In the genomic region with DNA sequence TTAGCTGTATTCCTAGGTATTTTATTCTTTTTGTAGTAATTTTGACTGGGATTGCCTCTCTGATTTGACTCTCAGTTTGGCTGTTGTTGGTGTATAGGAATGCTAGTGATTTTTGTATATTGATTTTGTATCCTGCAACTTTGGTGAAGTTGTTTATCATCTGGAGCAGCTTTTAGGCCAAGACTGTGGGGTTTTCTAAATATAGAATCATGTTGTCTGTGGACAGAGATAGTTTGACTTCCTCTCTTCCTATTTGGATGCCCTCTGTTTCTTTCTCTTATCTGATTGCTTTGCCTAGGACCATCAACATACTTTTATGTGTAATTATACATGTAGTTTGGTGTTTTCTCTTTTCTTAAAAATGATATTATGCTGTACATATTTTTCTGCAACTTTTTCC, we compare ENCODE assay signal across 1 cellular context.
TF ChIP-seq lines count a peak whose summit lies in the region.

No MANE protein-coding gene starts in this region.

TF ChIP-seq in K562, 482 proteins besides CTCF, POLR2A, EP300 and RAD21 (continued from another document and continues in another):
- TF ChIP-seq, protein P1, sequence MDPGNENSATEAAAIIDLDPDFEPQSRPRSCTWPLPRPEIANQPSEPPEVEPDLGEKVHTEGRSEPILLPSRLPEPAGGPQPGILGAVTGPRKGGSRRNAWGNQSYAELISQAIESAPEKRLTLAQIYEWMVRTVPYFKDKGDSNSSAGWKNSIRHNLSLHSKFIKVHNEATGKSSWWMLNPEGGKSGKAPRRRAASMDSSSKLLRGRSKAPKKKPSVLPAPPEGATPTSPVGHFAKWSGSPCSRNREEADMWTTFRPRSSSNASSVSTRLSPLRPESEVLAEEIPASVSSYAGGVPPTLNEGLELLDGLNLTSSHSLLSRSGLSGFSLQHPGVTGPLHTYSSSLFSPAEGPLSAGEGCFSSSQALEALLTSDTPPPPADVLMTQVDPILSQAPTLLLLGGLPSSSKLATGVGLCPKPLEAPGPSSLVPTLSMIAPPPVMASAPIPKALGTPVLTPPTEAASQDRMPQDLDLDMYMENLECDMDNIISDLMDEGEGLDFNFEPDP (CRISPR knock-in tag; IDR thresholded peaks at IDR 0.05) = no peak
- TF ChIP-seq, protein P2, sequence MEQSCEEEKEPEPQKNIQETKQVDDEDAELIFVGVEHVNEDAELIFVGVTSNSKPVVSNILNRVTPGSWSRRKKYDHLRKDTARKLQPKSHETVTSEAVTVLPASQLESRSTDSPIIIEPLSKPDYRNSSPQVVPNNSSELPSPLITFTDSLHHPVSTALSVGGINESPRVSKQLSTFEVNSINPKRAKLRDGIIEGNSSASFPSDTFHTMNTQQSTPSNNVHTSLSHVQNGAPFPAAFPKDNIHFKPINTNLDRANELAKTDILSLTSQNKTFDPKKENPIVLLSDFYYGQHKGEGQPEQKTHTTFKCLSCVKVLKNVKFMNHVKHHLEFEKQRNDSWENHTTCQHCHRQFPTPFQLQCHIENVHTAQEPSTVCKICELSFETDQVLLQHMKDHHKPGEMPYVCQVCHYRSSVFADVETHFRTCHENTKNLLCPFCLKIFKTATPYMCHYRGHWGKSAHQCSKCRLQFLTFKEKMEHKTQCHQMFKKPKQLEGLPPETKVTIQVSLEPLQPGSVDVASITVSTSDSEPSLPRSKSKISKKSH (CRISPR knock-in tag; IDR thresholded peaks at IDR 0.05) = no peak
- TF ChIP-seq GABPB1 (CRISPR knock-in tag; IDR thresholded peaks at IDR 0.05) = no peak
- no peak for TF ChIP-seq ZNF232 (CRISPR knock-in tag; IDR thresholded peaks at IDR 0.05)
- TF ChIP-seq ATF1 (CRISPR knock-in tag; IDR thresholded peaks at IDR 0.05) = no peak
- no peak for TF ChIP-seq ATF1 (tag; IDR thresholded peaks at IDR 0.05)
- TF ChIP-seq CREBBP (IDR thresholded peaks at IDR 0.05; ENCODE audit: low read depth, low read length) = no peak
- TF ChIP-seq, protein P3, sequence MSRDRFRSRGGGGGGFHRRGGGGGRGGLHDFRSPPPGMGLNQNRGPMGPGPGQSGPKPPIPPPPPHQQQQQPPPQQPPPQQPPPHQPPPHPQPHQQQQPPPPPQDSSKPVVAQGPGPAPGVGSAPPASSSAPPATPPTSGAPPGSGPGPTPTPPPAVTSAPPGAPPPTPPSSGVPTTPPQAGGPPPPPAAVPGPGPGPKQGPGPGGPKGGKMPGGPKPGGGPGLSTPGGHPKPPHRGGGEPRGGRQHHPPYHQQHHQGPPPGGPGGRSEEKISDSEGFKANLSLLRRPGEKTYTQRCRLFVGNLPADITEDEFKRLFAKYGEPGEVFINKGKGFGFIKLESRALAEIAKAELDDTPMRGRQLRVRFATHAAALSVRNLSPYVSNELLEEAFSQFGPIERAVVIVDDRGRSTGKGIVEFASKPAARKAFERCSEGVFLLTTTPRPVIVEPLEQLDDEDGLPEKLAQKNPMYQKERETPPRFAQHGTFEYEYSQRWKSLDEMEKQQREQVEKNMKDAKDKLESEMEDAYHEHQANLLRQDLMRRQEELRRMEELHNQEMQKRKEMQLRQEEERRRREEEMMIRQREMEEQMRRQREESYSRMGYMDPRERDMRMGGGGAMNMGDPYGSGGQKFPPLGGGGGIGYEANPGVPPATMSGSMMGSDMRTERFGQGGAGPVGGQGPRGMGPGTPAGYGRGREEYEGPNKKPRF (IDR thresholded peaks at IDR 0.05; ENCODE audit: low read depth, low read length) = no peak
- TF ChIP-seq ZNF174 (CRISPR knock-in tag; IDR thresholded peaks at IDR 0.05) = no peak
- no peak for TF ChIP-seq PYGO2 (tag; IDR thresholded peaks at IDR 0.05)
- no peak for TF ChIP-seq ZNF12 (CRISPR knock-in tag; IDR thresholded peaks at IDR 0.05)
- no peak for TF ChIP-seq BCL6 (CRISPR knock-in tag; IDR thresholded peaks at IDR 0.05)
- no peak for TF ChIP-seq HDAC2 (IDR thresholded peaks at IDR 0.05)
- TF ChIP-seq ZNF217 (CRISPR knock-in tag; IDR thresholded peaks at IDR 0.05) = no peak
- no peak for TF ChIP-seq ZNF384 (IDR thresholded peaks at IDR 0.05; ENCODE audit: low read depth, low read length)
- no peak for TF ChIP-seq RFX7 (CRISPR knock-in tag; IDR thresholded peaks at IDR 0.05)
- TF ChIP-seq, protein P4, sequence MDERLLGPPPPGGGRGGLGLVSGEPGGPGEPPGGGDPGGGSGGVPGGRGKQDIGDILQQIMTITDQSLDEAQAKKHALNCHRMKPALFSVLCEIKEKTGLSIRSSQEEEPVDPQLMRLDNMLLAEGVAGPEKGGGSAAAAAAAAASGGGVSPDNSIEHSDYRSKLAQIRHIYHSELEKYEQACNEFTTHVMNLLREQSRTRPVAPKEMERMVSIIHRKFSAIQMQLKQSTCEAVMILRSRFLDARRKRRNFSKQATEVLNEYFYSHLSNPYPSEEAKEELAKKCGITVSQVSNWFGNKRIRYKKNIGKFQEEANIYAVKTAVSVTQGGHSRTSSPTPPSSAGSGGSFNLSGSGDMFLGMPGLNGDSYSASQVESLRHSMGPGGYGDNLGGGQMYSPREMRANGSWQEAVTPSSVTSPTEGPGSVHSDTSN (CRISPR knock-in tag; IDR thresholded peaks at IDR 0.05; ENCODE audit: low read depth) = no peak
- TF ChIP-seq, protein P4 (tag; conservative IDR thresholded peaks at IDR 0.05; ENCODE audit: low read depth) = no peak
- no peak for TF ChIP-seq MBD2 (IDR thresholded peaks at IDR 0.05; ENCODE audit: borderline replicate concordance, low read depth)
- TF ChIP-seq, protein P5, sequence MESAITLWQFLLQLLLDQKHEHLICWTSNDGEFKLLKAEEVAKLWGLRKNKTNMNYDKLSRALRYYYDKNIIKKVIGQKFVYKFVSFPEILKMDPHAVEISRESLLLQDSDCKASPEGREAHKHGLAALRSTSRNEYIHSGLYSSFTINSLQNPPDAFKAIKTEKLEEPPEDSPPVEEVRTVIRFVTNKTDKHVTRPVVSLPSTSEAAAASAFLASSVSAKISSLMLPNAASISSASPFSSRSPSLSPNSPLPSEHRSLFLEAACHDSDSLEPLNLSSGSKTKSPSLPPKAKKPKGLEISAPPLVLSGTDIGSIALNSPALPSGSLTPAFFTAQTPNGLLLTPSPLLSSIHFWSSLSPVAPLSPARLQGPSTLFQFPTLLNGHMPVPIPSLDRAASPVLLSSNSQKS (CRISPR knock-in tag; IDR thresholded peaks at IDR 0.05) = no peak
- no peak for TF ChIP-seq HMG20B (CRISPR knock-in tag; IDR thresholded peaks at IDR 0.05)
- TF ChIP-seq PHB (CRISPR knock-in tag; IDR thresholded peaks at IDR 0.05) = no peak
- TF ChIP-seq, protein P6, sequence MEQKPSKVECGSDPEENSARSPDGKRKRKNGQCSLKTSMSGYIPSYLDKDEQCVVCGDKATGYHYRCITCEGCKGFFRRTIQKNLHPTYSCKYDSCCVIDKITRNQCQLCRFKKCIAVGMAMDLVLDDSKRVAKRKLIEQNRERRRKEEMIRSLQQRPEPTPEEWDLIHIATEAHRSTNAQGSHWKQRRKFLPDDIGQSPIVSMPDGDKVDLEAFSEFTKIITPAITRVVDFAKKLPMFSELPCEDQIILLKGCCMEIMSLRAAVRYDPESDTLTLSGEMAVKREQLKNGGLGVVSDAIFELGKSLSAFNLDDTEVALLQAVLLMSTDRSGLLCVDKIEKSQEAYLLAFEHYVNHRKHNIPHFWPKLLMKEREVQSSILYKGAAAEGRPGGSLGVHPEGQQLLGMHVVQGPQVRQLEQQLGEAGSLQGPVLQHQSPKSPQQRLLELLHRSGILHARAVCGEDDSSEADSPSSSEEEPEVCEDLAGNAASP (IDR thresholded peaks at IDR 0.05) = no peak
- TF ChIP-seq, protein P7, sequence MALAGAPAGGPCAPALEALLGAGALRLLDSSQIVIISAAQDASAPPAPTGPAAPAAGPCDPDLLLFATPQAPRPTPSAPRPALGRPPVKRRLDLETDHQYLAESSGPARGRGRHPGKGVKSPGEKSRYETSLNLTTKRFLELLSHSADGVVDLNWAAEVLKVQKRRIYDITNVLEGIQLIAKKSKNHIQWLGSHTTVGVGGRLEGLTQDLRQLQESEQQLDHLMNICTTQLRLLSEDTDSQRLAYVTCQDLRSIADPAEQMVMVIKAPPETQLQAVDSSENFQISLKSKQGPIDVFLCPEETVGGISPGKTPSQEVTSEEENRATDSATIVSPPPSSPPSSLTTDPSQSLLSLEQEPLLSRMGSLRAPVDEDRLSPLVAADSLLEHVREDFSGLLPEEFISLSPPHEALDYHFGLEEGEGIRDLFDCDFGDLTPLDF (CRISPR knock-in tag; IDR thresholded peaks at IDR 0.05) = no peak
- TF ChIP-seq, protein P8, sequence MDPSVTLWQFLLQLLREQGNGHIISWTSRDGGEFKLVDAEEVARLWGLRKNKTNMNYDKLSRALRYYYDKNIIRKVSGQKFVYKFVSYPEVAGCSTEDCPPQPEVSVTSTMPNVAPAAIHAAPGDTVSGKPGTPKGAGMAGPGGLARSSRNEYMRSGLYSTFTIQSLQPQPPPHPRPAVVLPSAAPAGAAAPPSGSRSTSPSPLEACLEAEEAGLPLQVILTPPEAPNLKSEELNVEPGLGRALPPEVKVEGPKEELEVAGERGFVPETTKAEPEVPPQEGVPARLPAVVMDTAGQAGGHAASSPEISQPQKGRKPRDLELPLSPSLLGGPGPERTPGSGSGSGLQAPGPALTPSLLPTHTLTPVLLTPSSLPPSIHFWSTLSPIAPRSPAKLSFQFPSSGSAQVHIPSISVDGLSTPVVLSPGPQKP (CRISPR knock-in tag; IDR thresholded peaks at IDR 0.05) = no peak
- TF ChIP-seq RNF2 (IDR thresholded peaks at IDR 0.05) = no peak
- TF ChIP-seq, protein P9, sequence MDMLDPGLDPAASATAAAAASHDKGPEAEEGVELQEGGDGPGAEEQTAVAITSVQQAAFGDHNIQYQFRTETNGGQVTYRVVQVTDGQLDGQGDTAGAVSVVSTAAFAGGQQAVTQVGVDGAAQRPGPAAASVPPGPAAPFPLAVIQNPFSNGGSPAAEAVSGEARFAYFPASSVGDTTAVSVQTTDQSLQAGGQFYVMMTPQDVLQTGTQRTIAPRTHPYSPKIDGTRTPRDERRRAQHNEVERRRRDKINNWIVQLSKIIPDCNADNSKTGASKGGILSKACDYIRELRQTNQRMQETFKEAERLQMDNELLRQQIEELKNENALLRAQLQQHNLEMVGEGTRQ (CRISPR knock-in tag; IDR thresholded peaks at IDR 0.05) = no peak
- no peak for TF ChIP-seq XRCC5 (IDR thresholded peaks at IDR 0.05; ENCODE audit: low read depth, low read length)
- TF ChIP-seq RBM22 (IDR thresholded peaks at IDR 0.05; ENCODE audit: low read depth, low read length, poor library complexity, severe bottlenecking) = no peak
- no peak for TF ChIP-seq BRF1 (IDR thresholded peaks at IDR 0.05; ENCODE audit: borderline replicate concordance, extremely low read depth, insufficient read length)
- no peak for TF ChIP-seq ZNF143 (CRISPR knock-in tag; IDR thresholded peaks at IDR 0.05)
- TF ChIP-seq, protein P10, sequence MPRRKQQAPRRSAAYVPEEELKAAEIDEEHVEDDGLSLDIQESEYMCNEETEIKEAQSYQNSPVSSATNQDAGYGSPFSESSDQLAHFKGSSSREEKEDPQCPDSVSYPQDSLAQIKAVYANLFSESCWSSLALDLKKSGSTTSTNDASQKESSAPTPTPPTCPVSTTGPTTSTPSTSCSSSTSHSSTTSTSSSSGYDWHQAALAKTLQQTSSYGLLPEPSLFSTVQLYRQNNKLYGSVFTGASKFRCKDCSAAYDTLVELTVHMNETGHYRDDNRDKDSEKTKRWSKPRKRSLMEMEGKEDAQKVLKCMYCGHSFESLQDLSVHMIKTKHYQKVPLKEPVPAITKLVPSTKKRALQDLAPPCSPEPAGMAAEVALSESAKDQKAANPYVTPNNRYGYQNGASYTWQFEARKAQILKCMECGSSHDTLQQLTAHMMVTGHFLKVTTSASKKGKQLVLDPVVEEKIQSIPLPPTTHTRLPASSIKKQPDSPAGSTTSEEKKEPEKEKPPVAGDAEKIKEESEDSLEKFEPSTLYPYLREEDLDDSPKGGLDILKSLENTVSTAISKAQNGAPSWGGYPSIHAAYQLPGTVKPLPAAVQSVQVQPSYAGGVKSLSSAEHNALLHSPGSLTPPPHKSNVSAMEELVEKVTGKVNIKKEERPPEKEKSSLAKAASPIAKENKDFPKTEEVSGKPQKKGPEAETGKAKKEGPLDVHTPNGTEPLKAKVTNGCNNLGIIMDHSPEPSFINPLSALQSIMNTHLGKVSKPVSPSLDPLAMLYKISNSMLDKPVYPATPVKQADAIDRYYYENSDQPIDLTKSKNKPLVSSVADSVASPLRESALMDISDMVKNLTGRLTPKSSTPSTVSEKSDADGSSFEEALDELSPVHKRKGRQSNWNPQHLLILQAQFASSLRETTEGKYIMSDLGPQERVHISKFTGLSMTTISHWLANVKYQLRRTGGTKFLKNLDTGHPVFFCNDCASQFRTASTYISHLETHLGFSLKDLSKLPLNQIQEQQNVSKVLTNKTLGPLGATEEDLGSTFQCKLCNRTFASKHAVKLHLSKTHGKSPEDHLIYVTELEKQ (CRISPR knock-in tag; IDR thresholded peaks at IDR 0.05) = no peak
- TF ChIP-seq, protein P11, sequence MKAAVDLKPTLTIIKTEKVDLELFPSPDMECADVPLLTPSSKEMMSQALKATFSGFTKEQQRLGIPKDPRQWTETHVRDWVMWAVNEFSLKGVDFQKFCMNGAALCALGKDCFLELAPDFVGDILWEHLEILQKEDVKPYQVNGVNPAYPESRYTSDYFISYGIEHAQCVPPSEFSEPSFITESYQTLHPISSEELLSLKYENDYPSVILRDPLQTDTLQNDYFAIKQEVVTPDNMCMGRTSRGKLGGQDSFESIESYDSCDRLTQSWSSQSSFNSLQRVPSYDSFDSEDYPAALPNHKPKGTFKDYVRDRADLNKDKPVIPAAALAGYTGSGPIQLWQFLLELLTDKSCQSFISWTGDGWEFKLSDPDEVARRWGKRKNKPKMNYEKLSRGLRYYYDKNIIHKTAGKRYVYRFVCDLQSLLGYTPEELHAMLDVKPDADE (conservative IDR thresholded peaks at IDR 0.05; ENCODE audit: control insufficient read depth, low read depth, low read length) = no peak
- no peak for TF ChIP-seq POLR3G (IDR thresholded peaks at IDR 0.05; ENCODE audit: extremely low read depth, insufficient read length, insufficient replicate concordance)
- TF ChIP-seq FOXK2 (conservative IDR thresholded peaks at IDR 0.05 in 1 of 2, IDR thresholded peaks at IDR 0.05 in 1 of 2; ENCODE audit: low read depth in 2 of 2) = peak; percentile 65 to 66; a peak in 3 of 4 replicates
- TF ChIP-seq, protein P12, sequence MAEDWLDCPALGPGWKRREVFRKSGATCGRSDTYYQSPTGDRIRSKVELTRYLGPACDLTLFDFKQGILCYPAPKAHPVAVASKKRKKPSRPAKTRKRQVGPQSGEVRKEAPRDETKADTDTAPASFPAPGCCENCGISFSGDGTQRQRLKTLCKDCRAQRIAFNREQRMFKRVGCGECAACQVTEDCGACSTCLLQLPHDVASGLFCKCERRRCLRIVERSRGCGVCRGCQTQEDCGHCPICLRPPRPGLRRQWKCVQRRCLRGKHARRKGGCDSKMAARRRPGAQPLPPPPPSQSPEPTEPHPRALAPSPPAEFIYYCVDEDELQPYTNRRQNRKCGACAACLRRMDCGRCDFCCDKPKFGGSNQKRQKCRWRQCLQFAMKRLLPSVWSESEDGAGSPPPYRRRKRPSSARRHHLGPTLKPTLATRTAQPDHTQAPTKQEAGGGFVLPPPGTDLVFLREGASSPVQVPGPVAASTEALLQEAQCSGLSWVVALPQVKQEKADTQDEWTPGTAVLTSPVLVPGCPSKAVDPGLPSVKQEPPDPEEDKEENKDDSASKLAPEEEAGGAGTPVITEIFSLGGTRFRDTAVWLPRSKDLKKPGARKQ (CRISPR knock-in tag; IDR thresholded peaks at IDR 0.05) = no peak
- no peak for TF ChIP-seq NR2F6 (CRISPR knock-in tag; IDR thresholded peaks at IDR 0.05)
- no peak for TF ChIP-seq POLR2AphosphoS5 (IDR thresholded peaks at IDR 0.05; ENCODE audit: control insufficient read depth, insufficient read depth, low read depth, low read length)
- no peak for TF ChIP-seq ZC3H4 (CRISPR knock-in tag; IDR thresholded peaks at IDR 0.05; ENCODE audit: borderline replicate concordance)
